ENCODE assay signal across 26 cellular contexts in the genomic region with DNA sequence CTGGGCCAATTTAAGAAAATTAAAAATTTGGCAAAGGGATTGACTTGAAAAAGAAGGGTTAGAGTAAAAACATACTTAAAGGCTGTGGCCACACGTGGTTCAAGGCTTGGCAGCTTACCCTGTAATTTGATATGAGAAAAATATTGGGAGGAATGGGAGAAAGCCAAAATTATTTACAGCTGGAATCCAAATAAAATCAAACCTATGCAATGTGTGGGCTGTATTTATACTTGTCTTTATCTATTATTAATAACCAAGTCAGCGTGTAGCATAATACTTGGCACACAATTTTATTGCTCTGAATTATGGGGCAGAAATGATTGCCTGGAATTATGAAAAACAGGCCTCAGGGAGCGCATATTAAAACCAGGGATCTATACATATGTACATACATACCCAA.
A peak's percentile ranks its signal among the peaks of the same experiment; 100 is the strongest.
DNase-seq lines count a peak whose midpoint lies in the region; ATAC-seq, FAIRE-seq and TF ChIP-seq lines count a peak whose summit lies in the region.
"Had no signal": no experiment of that assay in that cellular context is flagged by ENCODE, and none has a peak within 500 bp of the region (broad histone marks: within the 10 kb centered on the region; RNA-seq: fewer than 3 reads in every experiment).

No MANE protein-coding gene starts in this region.

- H3K27ac Mint-ChIP-seq in effector memory CD8-positive, alpha-beta T cell, result no peak overlapping the region
- H3K27ac Mint-ChIP-seq: activated CD4-positive, alpha-beta T cell treated with anti-CD3 and anti-CD28 coated beads for 36 hours; B cell; CD8-positive, alpha-beta memory T cell; T-helper 1 cell treated with Interleukin-12 subunit alpha and Interleukin-12 subunit beta and Interleukin-4 antibody, amounts not matched to agents 30 μg/mL and 1 μg/mL, for 36 hours; type B pancreatic cell had no signal

- ATAC-seq in effector memory CD8-positive, alpha-beta T cell (replicated peaks), result no peak
- ATAC-seq: activated CD4-positive, alpha-beta T cell treated with anti-CD3 and anti-CD28 coated beads for 36 hours; Panc1 had no signal

- peaks cover 12 to 22% of the 10 kb centered on the region in 2 donors for H3K27me3 Mint-ChIP-seq in effector memory CD8-positive, alpha-beta T cell
- H3K27me3 Mint-ChIP-seq: activated CD4-positive, alpha-beta T cell treated with anti-CD3 and anti-CD28 coated beads for 36 hours had no signal

- H3K4me1 Mint-ChIP-seq in effector memory CD8-positive, alpha-beta T cell (ENCODE audit: low read depth in 2 of 2), result no peaks in the 10 kb centered on the region
- H3K4me1 Mint-ChIP-seq: activated CD4-positive, alpha-beta T cell treated with anti-CD3 and anti-CD28 coated beads for 36 hours; B cell had no signal

- no peak for TF ChIP-seq CTCF in GM20000 (IDR thresholded peaks at IDR 0.05; ENCODE audit: extremely low read depth, missing control alignments)

- no peak for FAIRE-seq in RCC 7860 (lab: Jason Lieb, UNC)
- FAIRE-seq: A204.1, H1 had no signal

- H3K9me3 Mint-ChIP-seq in effector memory CD8-positive, alpha-beta T cell, result no peaks in the 10 kb centered on the region
- H3K9me3 Mint-ChIP-seq: CD8-positive, alpha-beta memory T cell; T-helper 1 cell treated with Interleukin-12 subunit alpha and Interleukin-12 subunit beta and Interleukin-4 antibody, amounts not matched to agents 30 μg/mL and 1 μg/mL, for 36 hours; type B pancreatic cell had no signal

- H3K36me3 Mint-ChIP-seq in effector memory CD8-positive, alpha-beta T cell (ENCODE audit: insufficient read depth), result peaks cover 3% of the 10 kb centered on the region
- H3K36me3 Mint-ChIP-seq: CD8-positive, alpha-beta memory T cell; type B pancreatic cell had no signal

- no peak overlapping the region for H3K4me3 Mint-ChIP-seq in effector memory CD8-positive, alpha-beta T cell
- H3K4me3 Mint-ChIP-seq: activated CD4-positive, alpha-beta T cell treated with anti-CD3 and anti-CD28 coated beads for 36 hours; B cell; CD8-positive, alpha-beta memory T cell; T-helper 1 cell treated with Interleukin-12 subunit alpha and Interleukin-12 subunit beta and Interleukin-4 antibody, amounts not matched to agents 30 μg/mL and 1 μg/mL, for 36 hours; type B pancreatic cell had no signal

- DNase-seq in NCI-H2171 treated with DMSO at 0.1 percent for 48 hours (lab: John Stamatoyannopoulos, UW) (peak; percentile 14), NCI-H2171 (lab: John Stamatoyannopoulos, UW) (no peak), NCI-H446 (lab: John Stamatoyannopoulos, UW) (peak; percentile 70 to 90), dedifferentiated amniotic fluid mesenchymal stem cell (ENCODE audit: extremely low spot score) (peak; percentile 58), RCC 7860 (ENCODE audit: low spot score) (no peak), NCI-H226 (no peak), GM20000 (ENCODE audit: low spot score) (no peak)
- DNase-seq in effector memory CD8-positive, alpha-beta T cell, result no peak
- DNase-seq: activated CD4-positive, alpha-beta T cell treated with anti-CD3 and anti-CD28 coated beads for 36 hours; activated CD8-positive, alpha-beta memory T cell treated with anti-CD3 and anti-CD28 coated beads for 24 hours; activated gamma-delta T cell treated with Interleukin-2 at 50 U/mL for 16 hours; activated T-cell treated with anti-CD3 and anti-CD28 coated beads, Interleukin-2, amount 50 U/mL, for 1 hour; CD8-positive, alpha-beta memory T cell; cortex of kidney; DMS53; KG1; mammary epithelial cell; NCI-H2029 treated with DMSO at 0.1 percent for 48 hours; NCI-H510A; NK-92 treated with Interleukin-12 subunit alpha and Interleukin-12 subunit beta, amount 100 ng/mL, for 24 hours had no signal

Comparison
In these comparisons a context has a peak if more than half of its experiments do, and no peak if none do; other contexts are left out.
1. DNase-seq: peak in NCI-H2171 treated with DMSO at 0.1 percent for 48 hours (single experiment), NCI-H446 (2 of 2) and dedifferentiated amniotic fluid mesenchymal stem cell (single experiment); none in NCI-H2171 (single experiment), RCC 7860 (single experiment), NCI-H226 (single experiment), effector memory CD8-positive, alpha-beta T cell (0 of 3) and GM20000 (single experiment).